In genomic region chr3:37967252-37967881, GRCh38 we compare ENCODE assay signal across 8 cellular contexts. TPM values are rescaled to one million over a fixed set of nuclear protein-coding genes. Genes with fewer than 3 reads are reported as not detected.
DNase-seq lines count a peak whose midpoint lies in the region; ATAC-seq and TF ChIP-seq lines count a peak whose summit lies in the region.

No MANE protein-coding gene starts in this region.

- no peak overlapping the region for H3K4me3 ChIP-seq in Caco-2 (ENCODE audit: low read depth, low read length)
- no peak overlapping the region for H3K4me3 ChIP-seq in LNCaP clone FGC (ENCODE audit: low read depth, low read length)
- no peak overlapping the region for H3K4me3 ChIP-seq in cardiac fibroblast (replicated peaks in 1 of 2; ENCODE audit: low read depth in 2 of 2, low read length in 2 of 2)

- TF ChIP-seq CTCF in Caco-2 (IDR thresholded peaks at IDR 0.05; ENCODE audit: insufficient read depth in 1 of 2, low read depth in 1 of 2, low read length in 1 of 2, severe bottlenecking in 1 of 2, unreplicated experiment in 1 of 2) (peak; percentile 79 to 93), LNCaP clone FGC (IDR thresholded peaks at IDR 0.05; ENCODE audit: control insufficient read depth, extremely low read depth, insufficient read depth) (peak; percentile 78), cardiac fibroblast (IDR thresholded peaks at IDR 0.05; ENCODE audit: low read depth, low read length) (peak; percentile 90)

- CTCF ChIA-PET in Caco-2 (lab: Charles Lee): interaction anchor here (0.7 to 6.6 kb wide), 10 partner anchors 13 to 116 kb away, joined by 3 to 64 read pairs (median 4); partner anchors contain the start of gene DLEC1

- peaks cover 1% of the 10 kb centered on the region; the same call in 1 of the 2 replicates for H3K36me3 ChIP-seq in Caco-2 (ENCODE audit: control insufficient read depth, insufficient read depth, low read length)

- peaks cover 23% of the 10 kb centered on the region for H3K36me3 Mint-ChIP-seq in Caco-2 (ENCODE audit: insufficient read depth, unreplicated experiment)

- no peak overlapping the region for H3K27ac Mint-ChIP-seq in Caco-2 (ENCODE audit: unreplicated experiment)

- H3K27me3 ChIP-seq in Caco-2 (replicated peaks; ENCODE audit: control insufficient read depth, insufficient read depth, low read length): no peaks in the 10 kb centered on the region

- H3K9me3 ChIP-seq in Caco-2: no peaks in the 10 kb centered on the region

- H3K27me3 Mint-ChIP-seq in Caco-2 (ENCODE audit: insufficient read depth, unreplicated experiment): no peaks in the 10 kb centered on the region

- no peaks in the 10 kb centered on the region for H3K9me3 Mint-ChIP-seq in Caco-2 (ENCODE audit: unreplicated experiment)

- peaks cover 33% of the 10 kb centered on the region for H3K4me1 Mint-ChIP-seq in Caco-2 (ENCODE audit: low read depth, unreplicated experiment)

- ATAC-seq in GM19467 (IDR thresholded peaks at IDR 0.05; ENCODE audit: unreplicated experiment): peak; percentile 63
- ATAC-seq in HG03571 (IDR thresholded peaks at IDR 0.05; ENCODE audit: unreplicated experiment): no peak

- H3K4me3 Mint-ChIP-seq in Caco-2 (ENCODE audit: unreplicated experiment): no peak overlapping the region

- peaks cover 41% of the 10 kb centered on the region for H3K4me1 ChIP-seq in Caco-2

- intact Hi-C loops in Caco-2 (cut with micrococcal nuclease; ENCODE audit: unreplicated experiment): loop anchor here (1.0 to 5.0 kb wide), 2 partner anchors 55 to 112 kb away; no protein-coding TSS in a partner anchor

- DNase-seq in Caco-2 (peak; percentile 77 to 82), LNCaP clone FGC (ENCODE audit: low read depth) (no peak), cardiac fibroblast (ENCODE audit: low read depth in 2 of 2) (peak; percentile 78 to 82), left kidney (ENCODE audit: low read depth, low spot score) (peak; percentile 84)
- DNase-seq in activated CD4-positive, CD25-positive, alpha-beta regulatory T cell (lab: John Stamatoyannopoulos, UW): peak; percentile 5 to 9 (median 7)
- DNase-seq in stimulated activated CD4-positive, alpha-beta T cell treated with anti-CD3 and anti-CD28 coated beads, TNF-alpha, amount 100 ng/mL, for 24 hours (ENCODE audit: low read depth in 3 of 3): peak; percentile 20 to 61 (median 22)

- BruUV-seq in Caco-2 (replicated peaks; lab: Mats Ljungman, UMichigan): no TSS peak

- POLR2A ChIA-PET in Caco-2 (lab: Charles Lee): no interaction called here

RNA-seq across cellular contexts. Expression of gene VILL, which starts 23.2 kb away (rescaled TPM):
- 11.7 and 12.2 TPM in 2 replicates for total RNA-seq in Caco-2 (2022)
